Comparison of ENCODE assay signal across 1 cellular context in genomic region chr10:101467286-101467770, GRCh38.
TF ChIP-seq lines count a peak whose summit lies in the region.

No MANE protein-coding gene starts in this region.

TF ChIP-seq in HEK293, 187 proteins besides CTCF, POLR2A, EP300 and RAD21 (continued from another document):
- TF ChIP-seq ZNF639 (tag by site-specific recombination; IDR thresholded peaks at IDR 0.05) (peak; percentile 55; the same call in 1 of the 2 replicates), ZNF600 (tag by site-specific recombination; IDR thresholded peaks at IDR 0.05) (peak; percentile 35; the same call in 1 of the 2 replicates), ZNF555 (tag by site-specific recombination; conservative IDR thresholded peaks at IDR 0.05) (no peak), ZNF18 (tag by site-specific recombination; IDR thresholded peaks at IDR 0.05) (no peak), ZBTB17 (tag by site-specific recombination; IDR thresholded peaks at IDR 0.05) (peak; percentile 70; the same call in 1 of the 2 replicates), ZNF654 (tag by site-specific recombination; IDR thresholded peaks at IDR 0.05; ENCODE audit: low read depth) (peak; percentile 83), ZNF561 (tag by site-specific recombination; IDR thresholded peaks at IDR 0.05; ENCODE audit: borderline replicate concordance) (0 out of 2 replicates have a peak, but pooled peaks have one; percentile 58), WT1 (tag by site-specific recombination; IDR thresholded peaks at IDR 0.05) (peak; percentile 53; the same call in 1 of the 2 replicates), ZNF664 (tag by site-specific recombination; IDR thresholded peaks at IDR 0.05) (0 out of 2 replicates have a peak, but pooled peaks have one; percentile 5), TRIM28 (IDR thresholded peaks at IDR 0.05; ENCODE audit: borderline replicate concordance, low read length) (peak; percentile 9; the same call in 1 of the 2 replicates), BCL11B (tag by site-specific recombination; IDR thresholded peaks at IDR 0.05; ENCODE audit: low read depth) (no peak), ZNF433 (tag by site-specific recombination; IDR thresholded peaks at IDR 0.05; ENCODE audit: low read depth) (no peak), ZFP69B (tag by site-specific recombination; IDR thresholded peaks at IDR 0.05) (0 out of 2 replicates have a peak, but pooled peaks have one; percentile 18), ZBTB44 (tag by site-specific recombination; IDR thresholded peaks at IDR 0.05) (peak; percentile 60; the same call in 1 of the 2 replicates), ZNF701 (tag by site-specific recombination; IDR thresholded peaks at IDR 0.05) (no peak), PRDM1 (tag by site-specific recombination; IDR thresholded peaks at IDR 0.05) (peak; percentile 83), OSR2 (tag by site-specific recombination; IDR thresholded peaks at IDR 0.05) (peak; percentile 45), GLIS1 (tag by site-specific recombination; IDR thresholded peaks at IDR 0.05) (peak; percentile 25; the same call in 1 of the 2 replicates), ZBTB48 (tag by site-specific recombination; IDR thresholded peaks at IDR 0.05) (peak; percentile 98), ZSCAN18 (tag by site-specific recombination; IDR thresholded peaks at IDR 0.05) (no peak), PRDM4 (tag by site-specific recombination; IDR thresholded peaks at IDR 0.05) (no peak), PRDM6 (tag by site-specific recombination; IDR thresholded peaks at IDR 0.05) (peak; percentile 90), ZNF24 (tag by site-specific recombination; IDR thresholded peaks at IDR 0.05) (peak; percentile 72), FEZF1 (tag by site-specific recombination; IDR thresholded peaks at IDR 0.05) (peak; percentile 73), ZNF660 (tag by site-specific recombination; IDR thresholded peaks at IDR 0.05) (peak; percentile 83), KLF8 (tag by site-specific recombination; IDR thresholded peaks at IDR 0.05) (0 out of 2 replicates have a peak, but pooled peaks have one; percentile 22), OVOL3 (tag by site-specific recombination; IDR thresholded peaks at IDR 0.05) (no peak), ZXDB (tag by site-specific recombination; IDR thresholded peaks at IDR 0.05) (peak; percentile 35; the same call in 1 of the 2 replicates), ZNF629 (tag by site-specific recombination; IDR thresholded peaks at IDR 0.05) (peak; percentile 72), ZNF366 (tag by site-specific recombination; conservative IDR thresholded peaks at IDR 0.05) (0 out of 2 replicates have a peak, but pooled peaks have one; percentile 44), ZNF76 (tag by site-specific recombination; IDR thresholded peaks at IDR 0.05; ENCODE audit: borderline replicate concordance, low read depth) (peak; percentile 73; the same call in 1 of the 2 replicates), ZNF2 (tag by site-specific recombination; IDR thresholded peaks at IDR 0.05) (peak; percentile 87), ZSCAN30 (tag by site-specific recombination; IDR thresholded peaks at IDR 0.05) (peak; percentile 73), SP3 (tag by site-specific recombination; IDR thresholded peaks at IDR 0.05) (no peak)
